1 cellular context compared by ENCODE assay signal in the genomic region with DNA sequence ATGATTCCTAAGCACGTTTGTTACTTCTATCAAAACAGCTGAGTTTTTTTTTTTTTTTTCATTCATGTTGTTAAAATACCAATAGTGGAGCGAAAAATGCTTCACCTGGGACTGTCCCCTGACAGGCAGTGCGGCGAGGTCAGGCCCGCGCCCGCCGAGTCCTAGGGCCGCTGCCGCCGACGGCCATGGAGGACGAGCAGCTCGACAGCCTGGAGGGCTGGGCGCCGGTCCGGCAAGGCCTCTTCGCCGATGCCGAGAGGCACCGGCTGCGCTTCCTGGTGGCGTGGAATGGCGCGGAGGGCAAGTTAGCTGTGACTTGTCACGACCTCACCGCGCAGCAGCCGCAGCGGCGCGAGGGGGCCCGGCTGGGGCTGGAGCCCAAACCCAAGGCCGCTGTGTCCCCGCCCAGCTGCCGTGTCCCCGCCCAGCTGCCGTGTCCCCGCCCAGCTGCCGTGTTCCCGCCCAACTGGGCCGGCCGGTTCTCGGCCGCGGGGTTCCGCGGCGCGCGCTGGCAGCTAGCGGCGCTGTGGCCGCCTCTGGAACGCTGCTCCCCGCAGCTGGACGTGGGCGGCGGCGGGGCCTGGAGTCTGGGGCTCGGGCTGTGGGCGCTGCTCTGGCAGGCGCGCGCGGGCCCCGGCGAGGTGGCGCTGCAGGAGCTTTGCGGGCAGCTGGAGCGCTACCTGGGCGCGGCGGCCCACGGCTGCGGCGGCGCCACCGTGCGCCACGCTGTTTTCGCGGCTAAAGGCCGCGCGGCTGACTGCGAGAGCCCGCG.
TF ChIP-seq lines count a peak whose summit lies in the region.

No MANE protein-coding gene starts in this region.

TF ChIP-seq in K562, 482 proteins besides CTCF, POLR2A, EP300 and RAD21 (continued from another document):
- TF ChIP-seq NRF1 (conservative IDR thresholded peaks at IDR 0.05 in 1 of 2, IDR thresholded peaks at IDR 0.05 in 1 of 2) = peak; percentile 22 to 30; a peak in 2 of 4 replicates
- peak; percentile 49; the same call in 1 of the 2 replicates for TF ChIP-seq CXXC5 (CRISPR knock-in tag; IDR thresholded peaks at IDR 0.05)
- TF ChIP-seq RB1 (IDR thresholded peaks at IDR 0.05; ENCODE audit: low read depth) = 0 out of 2 replicates have a peak, but pooled peaks have one; percentile 24
